9 cellular contexts compared by ENCODE assay signal in genomic region chr4:20684852-20685763, GRCh38. TPM values are rescaled to one million over a fixed set of nuclear protein-coding genes. Genes with fewer than 3 reads are reported as not detected.
DNase-seq lines count a peak whose midpoint lies in the region.
"Had no signal": no experiment of that assay in that cellular context is flagged by ENCODE, and none has a peak within 500 bp of the region (broad histone marks: within the 10 kb centered on the region; RNA-seq: fewer than 3 reads in every experiment).

No MANE protein-coding gene starts in this region.

- H3K27me3 ChIP-seq in adipocyte (replicated peaks; ENCODE audit: control insufficient read depth, insufficient read depth, low read length): no peaks in the 10 kb centered on the region
- H3K27me3 ChIP-seq: BLaER1 had no signal

- peak; percentile 40 for DNase-seq in DMS79 treated with DMSO at 0.1 percent for 48 hours (lab: John Stamatoyannopoulos, UW)
- DNase-seq in DMS79 (lab: John Stamatoyannopoulos, UW): no peak
- DNase-seq in M059J (ENCODE audit: low read depth): peak; percentile 21
- DNase-seq in adipocyte (ENCODE audit: low read depth): peak; percentile 76
- DNase-seq in kidney glomerular epithelial cell (lab: John Stamatoyannopoulos, UW): peak; percentile 32
- no peak for DNase-seq in posterior cingulate gyrus
- no peak for DNase-seq in caudate nucleus (lab: John Stamatoyannopoulos, UW)
- DNase-seq in OCI-M2 (lab: John Stamatoyannopoulos, UW; ENCODE audit: unreplicated experiment): no peak

- H3K9me3 ChIP-seq in adipocyte (ENCODE audit: control insufficient read depth, low read length): no peaks in the 10 kb centered on the region
- H3K9me3 ChIP-seq: BLaER1 had no signal

- no peak overlapping the region for H3K4me3 ChIP-seq in adipocyte (ENCODE audit: low read length)
- H3K4me3 ChIP-seq: BLaER1 had no signal

- peaks cover 23% of the 10 kb centered on the region for H3K4me1 ChIP-seq in adipocyte (ENCODE audit: control insufficient read depth, insufficient read depth, low read length)
- H3K4me1 ChIP-seq: BLaER1 had no signal

- no peak overlapping the region for H3K9ac ChIP-seq in adipocyte (ENCODE audit: low read length)
- H3K9ac ChIP-seq: BLaER1 had no signal

- intact Hi-C loops in posterior cingulate gyrus (cut with DNase I): loop anchor here (5.0 kb wide), 3 partner anchors 258 to 1998 kb away; no protein-coding TSS in a partner anchor

- H3K27ac ChIP-seq in caudate nucleus (ENCODE audit: low read depth, low read length): no peak overlapping the region
- H3K27ac ChIP-seq: BLaER1 had no signal

- H3K36me3 ChIP-seq in adipocyte (ENCODE audit: control insufficient read depth, insufficient read depth, low read length, severe bottlenecking): no peaks in the 10 kb centered on the region
- H3K36me3 ChIP-seq: BLaER1 had no signal

RNA-seq across cellular contexts. Expression of gene PACRGL, which starts 15.2 kb away (rescaled TPM):
- total RNA-seq in M059J (2014; rRNA removed; shearing (Covaris generic)): 15.9 and 22.7 TPM in 2 replicates

Comparison
In these comparisons a context has a peak if more than half of its experiments do, and no peak if none do; other contexts are left out.
1. DNase-seq: peak in DMS79 treated with DMSO at 0.1 percent for 48 hours (single experiment), M059J (single experiment), adipocyte (single experiment) and kidney glomerular epithelial cell (single experiment); none in DMS79 (single experiment), posterior cingulate gyrus (0 of 10), caudate nucleus (0 of 61) and OCI-M2 (single experiment).